Comparison of ENCODE assay signal across 8 cellular contexts in genomic region chr19:15288146-15288963, GRCh38. TPM values are rescaled to one million over a fixed set of nuclear protein-coding genes. Genes with fewer than 3 reads are reported as not detected.
A peak's percentile ranks its signal among the peaks of the same experiment; 100 is the strongest.
DNase-seq lines count a peak whose midpoint lies in the region; ATAC-seq, FAIRE-seq and TF ChIP-seq lines count a peak whose summit lies in the region.

No MANE protein-coding gene starts in this region.

- CTCF ChIA-PET in BJ (lab: Yijun Ruan, JAX) = interaction anchor here (0.7 to 1.1 kb wide), 3 partner anchors 15 to 38 kb away, joined by 3 to 4 read pairs (median 3); no protein-coding TSS in a partner anchor

- 30 to 53% (median 37%) methylated on average over 7 to 14 of the region's 14 CpGs for WGBS in heart left ventricle, 4 donors

- TF ChIP-seq POLR2A in heart left ventricle (IDR thresholded peaks at IDR 0.05) = no peak

- H3K9me3 ChIP-seq in heart left ventricle (no peaks in the 10 kb centered on the region), skeletal muscle satellite cell (replicated peaks; ENCODE audit: low read length) (no peaks in the 10 kb centered on the region)

- H3K4me3 ChIP-seq in BJ (ENCODE audit: low read depth, low read length) (no peak overlapping the region), heart left ventricle (peak overlapping the region in 2 of 12 donors; percentile 11 to 15), skeletal muscle satellite cell (ENCODE audit: low read length) (no peak overlapping the region)

- no peak for FAIRE-seq in HTR-8/SVneo (lab: Jason Lieb, UNC)

- H3K27ac ChIP-seq in VCaP = peak overlapping the region; percentile 42
- H3K27ac ChIP-seq in heart left ventricle = peak overlapping the region in 3 of 12 donors; percentile 0 to 10 (median 8)

- ATAC-seq in heart left ventricle = peak; percentile 25 to 55 (median 32)
- no peak for ATAC-seq in HG02610 (IDR thresholded peaks at IDR 0.05; ENCODE audit: unreplicated experiment)

- peaks cover 30 to 100% (median 100%) of the 10 kb centered on the region in 12 donors for H3K4me1 ChIP-seq in heart left ventricle
- peaks cover 51% of the 10 kb centered on the region for H3K4me1 ChIP-seq in skeletal muscle satellite cell (ENCODE audit: control insufficient read depth, insufficient read depth, low read length)

- POLR2A ChIA-PET in BJ (lab: Charles Lee) = no interaction called here

- H3K27me3 ChIP-seq in BJ (ENCODE audit: control insufficient read depth, insufficient read depth, low read length) = no peaks in the 10 kb centered on the region
- H3K27me3 ChIP-seq in heart left ventricle = no peaks in the 10 kb centered on the region
- no peaks in the 10 kb centered on the region for H3K27me3 ChIP-seq in skeletal muscle satellite cell (ENCODE audit: control insufficient read depth, insufficient read depth, low read length)

- intact Hi-C loops in heart left ventricle (cut with DNase I) = loop anchor here in 2 of 10 donors (5.0 to 10.0 kb wide), 2 partner anchors 39 to 86 kb away; partner anchors contain the start of gene AKAP8 (in 1 of the 2)

- in situ Hi-C loops in KBM-7 (cut with MboI; ENCODE audit: low pct_unique_long_range_greater_than_20kb, low sequenced_read_pairs) = no loop called here

- DNase-seq in BJ (ENCODE audit: low read depth) = no peak
- peak; percentile 55 for DNase-seq in KBM-7
- DNase-seq in heart left ventricle = peak in 1 of 5 donors; percentile 60
- DNase-seq in HTR-8/SVneo (ENCODE audit: insufficient read length, low spot score) = no peak
- no peak for DNase-seq in NCI-H1436 treated with DMSO at 0.1 percent for 48 hours (lab: John Stamatoyannopoulos, UW)

- TF ChIP-seq CTCF in BJ (IDR thresholded peaks at IDR 0.05; ENCODE audit: insufficient read depth, low read depth, low read length) (peak; percentile 21; the same call in 1 of the 2 replicates), VCaP (conservative IDR thresholded peaks at IDR 0.05) (no peak), heart left ventricle (IDR thresholded peaks at IDR 0.05) (no peak)

- H3K36me3 ChIP-seq in BJ (ENCODE audit: control insufficient read depth, insufficient read depth, low read length) = no peaks in the 10 kb centered on the region
- no peaks in the 10 kb centered on the region for H3K36me3 ChIP-seq in heart left ventricle
- no peaks in the 10 kb centered on the region for H3K36me3 ChIP-seq in skeletal muscle satellite cell (ENCODE audit: insufficient read depth, low read length)

- H3K4me2 ChIP-seq in skeletal muscle satellite cell (ENCODE audit: low read length) = peak overlapping the region; percentile 34

- no peak overlapping the region for H3K9ac ChIP-seq in skeletal muscle satellite cell (ENCODE audit: low read depth, low read length)

RNA-seq across cellular contexts. Expression of gene BRD4, which starts 44.0 kb away (rescaled TPM):
- polyA plus RNA-seq in BJ (2011; rRNA removed) (6.1 and 9.5 TPM in 2 replicates), heart left ventricle (10 to 100 TPM; 31.1 to 76.9 TPM)
- 23.6 and 37.3 TPM in 2 replicates for polyA minus RNA-seq in BJ (2011; rRNA and poly(A)+ RNA removed)
- total RNA-seq in heart left ventricle = 10 to 100 TPM; 31.4 to 78.9 (median 61.8) TPM
- total RNA-seq in skeletal muscle satellite cell (2012; rRNA removed) = 13.8 and 20.0 TPM in 2 replicates

RNA-seq across cellular contexts. Expression of gene EPHX3, which starts 56.1 kb away (rescaled TPM):
- polyA plus RNA-seq in BJ (2011; rRNA removed) (0.04 and 0.05 TPM in 2 replicates), heart left ventricle (under 1 TPM; 0.11 to 0.21 TPM)
- polyA minus RNA-seq in BJ (2011; rRNA and poly(A)+ RNA removed) = 0.38 TPM in 1 of 2 replicates, not detected in the other
- 1 to 10 TPM in 1 of 9 donors, under 1 TPM in 5, not detected in 3; 0.12 to 1.3 (median 0.14) TPM for total RNA-seq in heart left ventricle
- total RNA-seq in skeletal muscle satellite cell (2012; rRNA removed) = under 0.01 TPM in 1 of 2 replicates, not detected in the other
